ENCODE assay signal across 8 cellular contexts in the genomic region with DNA sequence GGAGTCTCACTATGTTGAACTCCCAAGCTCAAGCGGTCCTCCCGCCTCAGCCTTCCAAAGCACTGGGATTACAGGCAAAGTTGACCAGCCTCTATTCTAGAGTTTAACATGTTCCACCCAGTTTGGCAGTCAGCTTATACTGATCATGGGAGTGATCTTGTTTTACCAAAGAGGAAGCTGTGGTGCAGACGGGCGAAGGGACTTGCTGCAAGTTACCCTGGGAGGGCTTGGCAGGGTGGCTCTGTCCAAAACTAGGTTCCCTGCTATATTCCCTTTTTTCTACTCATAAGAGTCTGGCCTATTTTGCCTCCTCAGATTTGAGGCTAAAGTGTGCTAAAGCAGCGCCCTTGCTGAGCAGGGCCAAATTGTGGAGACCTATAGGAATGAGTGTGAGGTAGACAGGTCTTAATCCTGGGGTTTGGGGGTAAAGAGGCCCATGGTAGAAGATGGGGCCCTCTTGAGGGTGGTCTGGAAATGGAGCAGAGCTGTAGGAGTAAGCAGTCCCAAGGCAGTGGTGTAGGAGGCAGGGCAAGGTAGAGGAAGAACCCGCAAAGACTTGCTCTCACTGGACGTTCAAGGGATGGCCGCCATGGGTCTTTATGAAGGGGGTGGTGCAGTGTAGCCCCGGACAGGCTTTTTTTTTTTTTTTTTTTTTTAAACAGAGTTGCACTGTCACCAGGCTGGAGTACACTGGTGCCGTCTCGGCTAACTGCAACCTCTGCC. TPM values are rescaled to one million over a fixed set of nuclear protein-coding genes. Genes with fewer than 3 reads are reported as not detected.
DNase-seq lines count a peak whose midpoint lies in the region; TF ChIP-seq lines count a peak whose summit lies in the region.
"Had no signal": no experiment of that assay in that cellular context is flagged by ENCODE, and none has a peak within 500 bp of the region (broad histone marks: within the 10 kb centered on the region; RNA-seq: fewer than 3 reads in every experiment).

No MANE protein-coding gene starts in this region.

- peaks cover 59% of the 10 kb centered on the region for H3K4me1 Mint-ChIP-seq in brain

- DNase-seq in AG04450 (ENCODE audit: low read depth, low spot score), result no peak
- no peak for DNase-seq in NCI-H1417 treated with DMSO at 0.1 percent for 48 hours (lab: John Stamatoyannopoulos, UW)
- no peak for DNase-seq in HuH-7.5 (ENCODE audit: low spot score)
- no peak for DNase-seq in NCI-H1436 treated with DMSO at 0.1 percent for 48 hours (lab: John Stamatoyannopoulos, UW)
- DNase-seq: colonic mucosa, DMS79 had no signal

- H3K4me3 ChIP-seq in AG04450 (ENCODE audit: low read depth, low read length), result no peak overlapping the region
- H3K4me3 ChIP-seq: colonic mucosa had no signal

- H3K27ac ChIP-seq in AG04450 (ENCODE audit: low read depth, low read length) (peak overlapping the region; percentile 21), KOPT-K1 (ENCODE audit: low read depth, low read length, poor library complexity, severe bottlenecking) (peak overlapping the region; percentile 32)
- H3K27ac ChIP-seq: colonic mucosa had no signal

- H3K4me3 Mint-ChIP-seq in brain, result peak overlapping the region; percentile 39 to 98 (median 95)

- peaks cover 67% of the 10 kb centered on the region for H3K36me3 Mint-ChIP-seq in brain

- H3K36me3 ChIP-seq in KOPT-K1 (ENCODE audit: insufficient read depth, low read length), result peaks cover 77% of the 10 kb centered on the region

- H3K27ac Mint-ChIP-seq in brain, result peak overlapping the region in 2 of 5 experiments; percentile 73 to 97

- H3K9me3 Mint-ChIP-seq in brain, result no peaks in the 10 kb centered on the region

- no peaks in the 10 kb centered on the region for H3K27me3 ChIP-seq in AG04450 (ENCODE audit: control insufficient read depth, insufficient read depth, low read length)
- H3K27me3 ChIP-seq: colonic mucosa had no signal

- no peaks in the 10 kb centered on the region for H3K9me3 ChIP-seq in AG04450 (ENCODE audit: control insufficient read depth, insufficient read depth, low read length)
- no peaks in the 10 kb centered on the region for H3K9me3 ChIP-seq in KOPT-K1 (ENCODE audit: insufficient read depth, low read length, poor library complexity, severe bottlenecking)
- H3K9me3 ChIP-seq: colonic mucosa had no signal

- CTCF ChIA-PET in AG04450 (lab: Charles Lee), result interaction anchor here (1.0 kb wide), 1 partner anchor 10 kb away, joined by 3 read pairs; no protein-coding TSS in a partner anchor

- H3K27me3 Mint-ChIP-seq in brain, result no peaks in the 10 kb centered on the region

- POLR2A ChIA-PET in AG04450 (lab: Yijun Ruan, JAX), result interaction anchor here (1.1 kb wide), 1 partner anchor 10 kb away, joined by 6 read pairs; no protein-coding TSS in a partner anchor

- TF ChIP-seq CTCF in AG04450 (IDR thresholded peaks at IDR 0.05; ENCODE audit: low read depth, low read length), result no peak
- TF ChIP-seq CTCF in brain (conservative IDR thresholded peaks at IDR 0.05), result no peak

RNA-seq across cellular contexts. Expression of a gene that starts 3.3 kb away (rescaled TPM):
- polyA plus RNA-seq in AG04450 (2011; rRNA removed) (1,320 and 1,738 TPM in 2 replicates), brain (ENCODE audit: insufficient read depth, low read depth, low replicate concordance) (3,429 TPM)
- 1,583 and 1,856 TPM in 2 replicates for polyA minus RNA-seq in AG04450 (2011; rRNA and poly(A)+ RNA removed)

RNA-seq across cellular contexts. Expression of a gene that starts 13.7 kb away (rescaled TPM):
- polyA plus RNA-seq in AG04450 (2011; rRNA removed) (0.20 and 0.36 TPM in 2 replicates), brain (ENCODE audit: insufficient read depth, low read depth, low replicate concordance) (0.49 TPM)
- 0.55 TPM in 1 of 2 replicates, not detected in the other for polyA minus RNA-seq in AG04450 (2011; rRNA and poly(A)+ RNA removed)

RNA-seq across cellular contexts. Expression of a gene that starts 18.5 kb away (rescaled TPM):
- polyA plus RNA-seq in AG04450 (2011; rRNA removed) (not detected in 2 replicates), brain (ENCODE audit: insufficient read depth, low read depth, low replicate concordance) (not detected)
- polyA minus RNA-seq in AG04450 (2011; rRNA and poly(A)+ RNA removed), result not detected in 2 replicates

RNA-seq across cellular contexts. Expression of a gene that starts 18.9 kb away (rescaled TPM):
- polyA plus RNA-seq in AG04450 (2011; rRNA removed), result not detected in 2 replicates
- polyA minus RNA-seq in AG04450 (2011; rRNA and poly(A)+ RNA removed), result not detected in 2 replicates
- not detected for polyA plus RNA-seq in brain (ENCODE audit: insufficient read depth, low read depth, low replicate concordance)

RNA-seq across cellular contexts. Expression of a gene that starts 19.6 kb away (rescaled TPM):
- polyA plus RNA-seq in AG04450 (2011; rRNA removed), result 19.5 and 24.1 TPM in 2 replicates
- polyA minus RNA-seq in AG04450 (2011; rRNA and poly(A)+ RNA removed), result 14.5 and 20.2 TPM in 2 replicates
- 29.9 TPM for polyA plus RNA-seq in brain (ENCODE audit: insufficient read depth, low read depth, low replicate concordance)
